ENCODE assay signal across 1 cellular context in genomic region chr3:124688580-124689454, GRCh38.
TF ChIP-seq lines count a peak whose summit lies in the region.

No MANE protein-coding gene starts in this region.

TF ChIP-seq in GM23338, 12 proteins besides CTCF, POLR2A, EP300 and RAD21 (continued from another document):
- TF ChIP-seq REST (IDR thresholded peaks at IDR 0.05; ENCODE audit: unreplicated experiment) = no peak
- no peak for TF ChIP-seq STAT1 (IDR thresholded peaks at IDR 0.05; ENCODE audit: unreplicated experiment)
- no peak for TF ChIP-seq EZH2phosphoT487 (IDR thresholded peaks at IDR 0.05; ENCODE audit: unreplicated experiment)
